ENCODE assay signal across 1 cellular context in the genomic region with DNA sequence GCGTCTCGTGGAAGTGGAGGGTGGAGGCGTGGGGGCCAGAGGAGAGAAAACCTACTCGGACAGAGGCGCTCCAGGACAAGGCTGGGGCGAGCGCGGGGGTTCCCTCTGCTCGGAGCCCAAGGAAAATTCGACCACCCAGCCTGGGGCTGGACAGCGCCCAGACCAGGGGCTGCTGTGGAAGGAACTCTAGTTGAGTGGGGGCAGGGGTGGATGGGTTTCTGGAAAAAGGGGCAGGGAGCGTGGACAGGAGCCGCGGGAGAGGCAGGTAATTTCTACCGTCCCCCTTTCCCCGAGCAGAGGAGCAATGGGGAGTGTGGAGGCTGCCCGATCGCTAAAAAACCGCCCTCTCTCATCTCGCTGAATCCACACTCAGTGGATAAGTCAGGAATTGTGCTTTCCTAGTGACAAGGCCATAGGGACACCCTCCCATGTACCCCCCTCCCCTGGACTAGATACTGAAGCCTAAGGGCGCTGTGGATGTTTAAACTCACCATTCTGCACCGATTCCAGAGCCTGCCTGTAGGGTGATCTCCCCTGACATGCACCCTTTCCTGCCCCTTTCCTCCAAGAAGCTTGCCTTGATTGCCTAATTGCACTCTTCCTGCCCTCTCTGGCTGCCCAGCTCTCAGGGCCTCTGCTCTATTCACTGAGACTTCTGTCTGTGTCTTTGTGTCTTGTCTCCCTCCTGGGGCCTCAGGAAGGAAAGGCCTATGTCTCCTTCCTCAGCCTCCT.
TF ChIP-seq lines count a peak whose summit lies in the region.

No MANE protein-coding gene starts in this region.

TF ChIP-seq in IMR-90, 13 proteins besides CTCF, POLR2A, EP300 and RAD21 (continued from another document):
- no peak for TF ChIP-seq CEBPB (IDR thresholded peaks at IDR 0.05; ENCODE audit: low read depth, low read length)
- no peak for TF ChIP-seq MAFK (IDR thresholded peaks at IDR 0.05; ENCODE audit: low read depth, low read length)
